In genomic region chr12:5068623-5069022, GRCh38 we compare ENCODE assay signal across 1 cellular context.
TF ChIP-seq lines count a peak whose summit lies in the region.

No MANE protein-coding gene starts in this region.

TF ChIP-seq in GM12878, 131 proteins besides CTCF, POLR2A, EP300 and RAD21 (continued from another document):
- TF ChIP-seq POU2F2 (IDR thresholded peaks at IDR 0.05; ENCODE audit: borderline replicate concordance, low read depth, low read length), result no peak
- TF ChIP-seq MTA3 (IDR thresholded peaks at IDR 0.05; ENCODE audit: borderline replicate concordance, low read length), result no peak
- TF ChIP-seq SUZ12 (IDR thresholded peaks at IDR 0.05; ENCODE audit: unreplicated experiment), result no peak
- TF ChIP-seq SPI1 (IDR thresholded peaks at IDR 0.05; ENCODE audit: borderline replicate concordance, insufficient read depth, low read depth, low read length), result peak; percentile 46; the same call in 1 of the 2 replicates
- TF ChIP-seq SREBF2 (IDR thresholded peaks at IDR 0.05; ENCODE audit: low read length), result no peak
- peak; percentile 72 to 84 for TF ChIP-seq BHLHE40 (IDR thresholded peaks at IDR 0.05; ENCODE audit: borderline replicate concordance in 1 of 2, low read depth in 2 of 2, low read length in 1 of 2)
